ENCODE assay signal across 1 cellular context in genomic region chr12:122076743-122077495, GRCh38.
TF ChIP-seq lines count a peak whose summit lies in the region.

No MANE protein-coding gene starts in this region.

TF ChIP-seq in GM12878, 131 proteins besides CTCF, POLR2A, EP300 and RAD21 (continued from another document):
- TF ChIP-seq CEBPZ (IDR thresholded peaks at IDR 0.05; ENCODE audit: low read depth, low read length) (no peak), SIN3A (IDR thresholded peaks at IDR 0.05; ENCODE audit: low read depth, low read length) (no peak), CREB1 (IDR thresholded peaks at IDR 0.05; ENCODE audit: low read depth) (no peak; the same call in 1 of the 2 replicates), IKZF1 (conservative IDR thresholded peaks at IDR 0.05) (peak; percentile 53), SMAD1 (IDR thresholded peaks at IDR 0.05; ENCODE audit: low read depth, partially characterized antibody) (no peak), ATF7 (IDR thresholded peaks at IDR 0.05; ENCODE audit: low read depth) (no peak), HDGF (IDR thresholded peaks at IDR 0.05) (no peak), STAT3 (IDR thresholded peaks at IDR 0.05; ENCODE audit: low read depth, low read length) (no peak), IRF4 (IDR thresholded peaks at IDR 0.05; ENCODE audit: low read depth, low read length) (peak; percentile 59; the same call in 1 of the 2 replicates), GABPA (IDR thresholded peaks at IDR 0.05; ENCODE audit: low read depth) (no peak), CHD2 (IDR thresholded peaks at IDR 0.05; ENCODE audit: borderline replicate concordance, low read depth, low read length) (no peak), MYC (IDR thresholded peaks at IDR 0.05; ENCODE audit: insufficient read depth, insufficient read length, insufficient replicate concordance, low read length, severe bottlenecking) (no peak), IKZF2 (IDR thresholded peaks at IDR 0.05) (peak; percentile 32 to 48; a peak in 3 of 4 replicates), JUNB (IDR thresholded peaks at IDR 0.05) (peak; percentile 47), SP1 (IDR thresholded peaks at IDR 0.05; ENCODE audit: low read depth, low read length) (no peak), ZSCAN29 (IDR thresholded peaks at IDR 0.05) (no peak), DPF2 (IDR thresholded peaks at IDR 0.05) (peak; percentile 36; the same call in 1 of the 2 replicates), SMARCA5 (IDR thresholded peaks at IDR 0.05) (no peak), CEBPB (IDR thresholded peaks at IDR 0.05; ENCODE audit: borderline replicate concordance in 1 of 2, low read depth in 2 of 2, low read length in 2 of 2) (no peak), JUND (IDR thresholded peaks at IDR 0.05; ENCODE audit: low read depth, low read length) (no peak), PML (IDR thresholded peaks at IDR 0.05; ENCODE audit: low read length) (no peak), PAX8 (IDR thresholded peaks at IDR 0.05) (no peak), TCF12 (IDR thresholded peaks at IDR 0.05; ENCODE audit: low read depth, low read length) (no peak), CREM (IDR thresholded peaks at IDR 0.05; ENCODE audit: low read depth) (no peak), RFX5 (IDR thresholded peaks at IDR 0.05; ENCODE audit: low read depth, low read length) (no peak), EED (IDR thresholded peaks at IDR 0.05; ENCODE audit: low read depth) (peak; percentile 85), SRF (IDR thresholded peaks at IDR 0.05; ENCODE audit: low read depth in 2 of 2, low read length in 2 of 2) (no peak), SREBF2 (IDR thresholded peaks at IDR 0.05; ENCODE audit: low read length) (no peak), ZNF274 (IDR thresholded peaks at IDR 0.05; ENCODE audit: insufficient read depth, insufficient read length) (no peak), SPI1 (IDR thresholded peaks at IDR 0.05; ENCODE audit: borderline replicate concordance, insufficient read depth, low read depth, low read length) (peak; percentile 70), TCF7 (IDR thresholded peaks at IDR 0.05; ENCODE audit: borderline replicate concordance) (peak; percentile 54; the same call in 1 of the 2 replicates), MLLT1 (IDR thresholded peaks at IDR 0.05) (no peak), RUNX3 (IDR thresholded peaks at IDR 0.05; ENCODE audit: low read length) (peak; percentile 48; the same call in 1 of the 2 replicates), MAX (IDR thresholded peaks at IDR 0.05; ENCODE audit: low read depth, low read length) (no peak), MTA2 (IDR thresholded peaks at IDR 0.05; ENCODE audit: low read depth) (no peak), EZH2 (IDR thresholded peaks at IDR 0.05; ENCODE audit: borderline replicate concordance, control insufficient read depth, low read depth, low read length) (no peak)
- TF ChIP-seq, protein P1, sequence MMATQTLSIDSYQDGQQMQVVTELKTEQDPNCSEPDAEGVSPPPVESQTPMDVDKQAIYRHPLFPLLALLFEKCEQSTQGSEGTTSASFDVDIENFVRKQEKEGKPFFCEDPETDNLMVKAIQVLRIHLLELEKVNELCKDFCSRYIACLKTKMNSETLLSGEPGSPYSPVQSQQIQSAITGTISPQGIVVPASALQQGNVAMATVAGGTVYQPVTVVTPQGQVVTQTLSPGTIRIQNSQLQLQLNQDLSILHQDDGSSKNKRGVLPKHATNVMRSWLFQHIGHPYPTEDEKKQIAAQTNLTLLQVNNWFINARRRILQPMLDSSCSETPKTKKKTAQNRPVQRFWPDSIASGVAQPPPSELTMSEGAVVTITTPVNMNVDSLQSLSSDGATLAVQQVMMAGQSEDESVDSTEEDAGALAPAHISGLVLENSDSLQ (IDR thresholded peaks at IDR 0.05), result 0 out of 2 replicates have a peak, but pooled peaks have one; percentile 9
- TF ChIP-seq, protein P2, sequence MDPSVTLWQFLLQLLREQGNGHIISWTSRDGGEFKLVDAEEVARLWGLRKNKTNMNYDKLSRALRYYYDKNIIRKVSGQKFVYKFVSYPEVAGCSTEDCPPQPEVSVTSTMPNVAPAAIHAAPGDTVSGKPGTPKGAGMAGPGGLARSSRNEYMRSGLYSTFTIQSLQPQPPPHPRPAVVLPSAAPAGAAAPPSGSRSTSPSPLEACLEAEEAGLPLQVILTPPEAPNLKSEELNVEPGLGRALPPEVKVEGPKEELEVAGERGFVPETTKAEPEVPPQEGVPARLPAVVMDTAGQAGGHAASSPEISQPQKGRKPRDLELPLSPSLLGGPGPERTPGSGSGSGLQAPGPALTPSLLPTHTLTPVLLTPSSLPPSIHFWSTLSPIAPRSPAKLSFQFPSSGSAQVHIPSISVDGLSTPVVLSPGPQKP (IDR thresholded peaks at IDR 0.05; ENCODE audit: low read depth, low read length), result no peak
- TF ChIP-seq, protein P3, sequence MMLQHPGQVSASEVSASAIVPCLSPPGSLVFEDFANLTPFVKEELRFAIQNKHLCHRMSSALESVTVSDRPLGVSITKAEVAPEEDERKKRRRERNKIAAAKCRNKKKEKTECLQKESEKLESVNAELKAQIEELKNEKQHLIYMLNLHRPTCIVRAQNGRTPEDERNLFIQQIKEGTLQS (IDR thresholded peaks at IDR 0.05; ENCODE audit: borderline replicate concordance, extremely low read depth, low read depth, low read length), result no peak
- TF ChIP-seq, protein P4, sequence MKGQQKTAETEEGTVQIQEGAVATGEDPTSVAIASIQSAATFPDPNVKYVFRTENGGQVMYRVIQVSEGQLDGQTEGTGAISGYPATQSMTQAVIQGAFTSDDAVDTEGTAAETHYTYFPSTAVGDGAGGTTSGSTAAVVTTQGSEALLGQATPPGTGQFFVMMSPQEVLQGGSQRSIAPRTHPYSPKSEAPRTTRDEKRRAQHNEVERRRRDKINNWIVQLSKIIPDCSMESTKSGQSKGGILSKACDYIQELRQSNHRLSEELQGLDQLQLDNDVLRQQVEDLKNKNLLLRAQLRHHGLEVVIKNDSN (IDR thresholded peaks at IDR 0.05; ENCODE audit: borderline replicate concordance, extremely low read length, insufficient read depth, low read depth, low read length), result no peak
- TF ChIP-seq, protein P5, sequence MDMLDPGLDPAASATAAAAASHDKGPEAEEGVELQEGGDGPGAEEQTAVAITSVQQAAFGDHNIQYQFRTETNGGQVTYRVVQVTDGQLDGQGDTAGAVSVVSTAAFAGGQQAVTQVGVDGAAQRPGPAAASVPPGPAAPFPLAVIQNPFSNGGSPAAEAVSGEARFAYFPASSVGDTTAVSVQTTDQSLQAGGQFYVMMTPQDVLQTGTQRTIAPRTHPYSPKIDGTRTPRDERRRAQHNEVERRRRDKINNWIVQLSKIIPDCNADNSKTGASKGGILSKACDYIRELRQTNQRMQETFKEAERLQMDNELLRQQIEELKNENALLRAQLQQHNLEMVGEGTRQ (IDR thresholded peaks at IDR 0.05; ENCODE audit: borderline replicate concordance, low read depth, low read length), result no peak
- TF ChIP-seq, protein P6, sequence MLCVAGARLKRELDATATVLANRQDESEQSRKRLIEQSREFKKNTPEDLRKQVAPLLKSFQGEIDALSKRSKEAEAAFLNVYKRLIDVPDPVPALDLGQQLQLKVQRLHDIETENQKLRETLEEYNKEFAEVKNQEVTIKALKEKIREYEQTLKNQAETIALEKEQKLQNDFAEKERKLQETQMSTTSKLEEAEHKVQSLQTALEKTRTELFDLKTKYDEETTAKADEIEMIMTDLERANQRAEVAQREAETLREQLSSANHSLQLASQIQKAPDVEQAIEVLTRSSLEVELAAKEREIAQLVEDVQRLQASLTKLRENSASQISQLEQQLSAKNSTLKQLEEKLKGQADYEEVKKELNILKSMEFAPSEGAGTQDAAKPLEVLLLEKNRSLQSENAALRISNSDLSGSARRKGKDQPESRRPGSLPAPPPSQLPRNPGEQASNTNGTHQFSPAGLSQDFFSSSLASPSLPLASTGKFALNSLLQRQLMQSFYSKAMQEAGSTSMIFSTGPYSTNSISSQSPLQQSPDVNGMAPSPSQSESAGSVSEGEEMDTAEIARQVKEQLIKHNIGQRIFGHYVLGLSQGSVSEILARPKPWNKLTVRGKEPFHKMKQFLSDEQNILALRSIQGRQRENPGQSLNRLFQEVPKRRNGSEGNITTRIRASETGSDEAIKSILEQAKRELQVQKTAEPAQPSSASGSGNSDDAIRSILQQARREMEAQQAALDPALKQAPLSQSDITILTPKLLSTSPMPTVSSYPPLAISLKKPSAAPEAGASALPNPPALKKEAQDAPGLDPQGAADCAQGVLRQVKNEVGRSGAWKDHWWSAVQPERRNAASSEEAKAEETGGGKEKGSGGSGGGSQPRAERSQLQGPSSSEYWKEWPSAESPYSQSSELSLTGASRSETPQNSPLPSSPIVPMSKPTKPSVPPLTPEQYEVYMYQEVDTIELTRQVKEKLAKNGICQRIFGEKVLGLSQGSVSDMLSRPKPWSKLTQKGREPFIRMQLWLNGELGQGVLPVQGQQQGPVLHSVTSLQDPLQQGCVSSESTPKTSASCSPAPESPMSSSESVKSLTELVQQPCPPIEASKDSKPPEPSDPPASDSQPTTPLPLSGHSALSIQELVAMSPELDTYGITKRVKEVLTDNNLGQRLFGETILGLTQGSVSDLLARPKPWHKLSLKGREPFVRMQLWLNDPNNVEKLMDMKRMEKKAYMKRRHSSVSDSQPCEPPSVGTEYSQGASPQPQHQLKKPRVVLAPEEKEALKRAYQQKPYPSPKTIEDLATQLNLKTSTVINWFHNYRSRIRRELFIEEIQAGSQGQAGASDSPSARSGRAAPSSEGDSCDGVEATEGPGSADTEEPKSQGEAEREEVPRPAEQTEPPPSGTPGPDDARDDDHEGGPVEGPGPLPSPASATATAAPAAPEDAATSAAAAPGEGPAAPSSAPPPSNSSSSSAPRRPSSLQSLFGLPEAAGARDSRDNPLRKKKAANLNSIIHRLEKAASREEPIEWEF (IDR thresholded peaks at IDR 0.05; ENCODE audit: insufficient replicate concordance, low read depth, low read length), result no peak
TF ChIP-seq in GM12878: peak in this region for 10.
